ENCODE assay signal across 20 cellular contexts in the genomic region with DNA sequence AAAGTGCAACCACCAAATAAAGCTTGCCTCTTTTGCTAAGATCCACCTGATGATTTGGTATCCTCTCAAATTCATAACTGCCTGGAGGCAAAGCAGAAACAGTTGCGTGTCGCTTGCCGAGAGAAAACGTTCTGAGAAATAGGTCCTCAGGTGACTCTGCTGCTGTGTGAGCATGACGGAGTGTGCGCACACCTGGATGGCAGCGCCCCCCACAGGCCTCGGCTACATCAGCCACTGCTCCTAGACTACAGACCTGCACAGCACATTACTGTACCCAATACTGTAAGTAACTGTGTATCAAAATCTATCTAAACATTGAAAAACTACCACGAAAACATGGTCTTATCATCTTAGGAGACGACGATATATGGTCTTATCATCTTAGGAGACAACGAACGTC.
DNase-seq lines count a peak whose midpoint lies in the region; ATAC-seq and TF ChIP-seq lines count a peak whose summit lies in the region.
"Had no signal": no experiment of that assay in that cellular context is flagged by ENCODE, and none has a peak within 500 bp of the region (broad histone marks: within the 10 kb centered on the region; RNA-seq: fewer than 3 reads in every experiment).

No MANE protein-coding gene starts in this region.

- H3K79me2 ChIP-seq in OCI-LY7 (ENCODE audit: insufficient read depth, low read depth, low read length) (no peaks in the 10 kb centered on the region), mammary epithelial cell (ENCODE audit: insufficient read depth, low read length) (peaks cover under 1% of the 10 kb centered on the region)

- H3K9me3 ChIP-seq in left ventricle myocardium inferior (replicated peaks) (no peaks in the 10 kb centered on the region), OCI-LY7 (ENCODE audit: low read length) (no peaks in the 10 kb centered on the region), upper lobe of right lung (no peaks in the 10 kb centered on the region), mammary epithelial cell (replicated peaks; ENCODE audit: insufficient read depth, low read length) (no peaks in the 10 kb centered on the region)
- H3K9me3 ChIP-seq: pancreas, sigmoid colon had no signal

- no peak overlapping the region for H2AFZ ChIP-seq in OCI-LY7 (ENCODE audit: low read length)
- H2AFZ ChIP-seq in mammary epithelial cell (ENCODE audit: low read depth, low read length), result no peak overlapping the region

- H4K20me1 ChIP-seq in OCI-LY7 (ENCODE audit: insufficient read depth, low read length) (no peaks in the 10 kb centered on the region), mammary epithelial cell (ENCODE audit: insufficient read depth, low read length) (no peaks in the 10 kb centered on the region)

- H3K4me3 ChIP-seq in left ventricle myocardium inferior (no peak overlapping the region), OCI-LY7 (ENCODE audit: low read depth, low read length, poor library complexity, severe bottlenecking) (no peak overlapping the region), upper lobe of right lung (no peak overlapping the region), mammary epithelial cell (replicated peaks in 1 of 3; ENCODE audit: insufficient read depth in 1 of 3, low read depth in 2 of 3, low read length in 3 of 3) (no peak overlapping the region)
- H3K4me3 ChIP-seq: pancreas, sigmoid colon had no signal

- H3K36me3 ChIP-seq in left ventricle myocardium inferior (peaks cover 98% of the 10 kb centered on the region), OCI-LY7 (ENCODE audit: insufficient read depth, low read length) (peaks cover 86% of the 10 kb centered on the region), upper lobe of right lung (peaks cover 97% of the 10 kb centered on the region), mammary epithelial cell (ENCODE audit: insufficient read depth, low read length) (peaks cover 8% of the 10 kb centered on the region)

- no peak overlapping the region for H3K4me2 ChIP-seq in OCI-LY7 (ENCODE audit: low read length)
- no peak overlapping the region for H3K4me2 ChIP-seq in mammary epithelial cell (ENCODE audit: insufficient read depth, low read depth, low read length)

- H3K27me3 ChIP-seq in left ventricle myocardium inferior (ENCODE audit: low read depth), result no peaks in the 10 kb centered on the region
- no peaks in the 10 kb centered on the region for H3K27me3 ChIP-seq in upper lobe of right lung
- H3K27me3 ChIP-seq in mammary epithelial cell (ENCODE audit: insufficient read depth, low read length), result no peaks in the 10 kb centered on the region
- H3K27me3 ChIP-seq: pancreas, sigmoid colon had no signal

- peak; percentile 23 for DNase-seq in Right ventricle myocardium superior
- DNase-seq in left ventricle myocardium inferior, result no peak
- DNase-seq in OCI-LY7 (ENCODE audit: low spot score), result no peak
- DNase-seq in iPS-NIHi7 (ENCODE audit: extremely low spot score), result peak; percentile 49
- DNase-seq in upper lobe of right lung, result peak; percentile 39
- no peak for DNase-seq in dermis blood vessel endothelial cell
- DNase-seq in mammary epithelial cell, result no peak
- DNase-seq: activated CD4-positive, alpha-beta T cell treated with anti-CD3 and anti-CD28 coated beads, Interleukin-2, amount 50 U/mL, for 48 hours; activated naive CD4-positive, alpha-beta T cell; amygdala; caudate nucleus; GF-D8; hypothalamus; Karpas-422; naive B cell; NCI-H1105; NCI-H526 treated with DMSO at 0.1 percent for 48 hours; pancreas; sigmoid colon had no signal

- CTCF ChIA-PET in OCI-LY7 (lab: Charles Lee; ENCODE audit: unreplicated experiment) (no interaction called here), mammary epithelial cell (lab: Charles Lee; ENCODE audit: low non-redundant PET) (no interaction called here)

- POLR2A ChIA-PET in OCI-LY7 (lab: Charles Lee), result no interaction called here

- no peak overlapping the region for H3K9ac ChIP-seq in mammary epithelial cell (ENCODE audit: insufficient read depth, low read length)

- H3K27ac ChIP-seq in left ventricle myocardium inferior (replicated peaks) (no peak overlapping the region), OCI-LY7 (ENCODE audit: low read depth, low read length, poor library complexity, severe bottlenecking) (no peak overlapping the region), upper lobe of right lung (no peak overlapping the region), mammary epithelial cell (ENCODE audit: insufficient read depth, low read depth, low read length) (no peak overlapping the region)
- H3K27ac ChIP-seq: pancreas, sigmoid colon had no signal

- TF ChIP-seq CTCF in left ventricle myocardium inferior (IDR thresholded peaks at IDR 0.05; ENCODE audit: borderline replicate concordance), result no peak
- peak; percentile 59 for TF ChIP-seq CTCF in OCI-LY7 (conservative IDR thresholded peaks at IDR 0.05; ENCODE audit: low read length)
- no peak for TF ChIP-seq CTCF in upper lobe of right lung (IDR thresholded peaks at IDR 0.05)
- TF ChIP-seq CTCF in mammary epithelial cell (conservative IDR thresholded peaks at IDR 0.05 in 1 of 2, IDR thresholded peaks at IDR 0.05 in 1 of 2; ENCODE audit: extremely low read depth in 1 of 2, insufficient read depth in 1 of 2, low read depth in 1 of 2, low read length in 2 of 2), result peak in 1 of 2 donors; percentile 10

- intact Hi-C loops in Right ventricle myocardium superior (cut with DNase I) (no loop called here), left ventricle myocardium inferior (cut with micrococcal nuclease) (no loop called here), OCI-LY7 (cut with micrococcal nuclease; ENCODE audit: unreplicated experiment) (no loop called here), upper lobe of right lung (cut with DNase I) (no loop called here), mammary epithelial cell (cut with micrococcal nuclease) (no loop called here)

- H3K4me1 ChIP-seq in left ventricle myocardium inferior (no peaks in the 10 kb centered on the region), OCI-LY7 (ENCODE audit: insufficient read depth, low read length, poor library complexity, severe bottlenecking) (no peaks in the 10 kb centered on the region), upper lobe of right lung (no peaks in the 10 kb centered on the region), mammary epithelial cell (ENCODE audit: insufficient read depth, low read length) (no peaks in the 10 kb centered on the region)
- H3K4me1 ChIP-seq: pancreas, sigmoid colon had no signal

- dilution Hi-C loops in mammary epithelial cell (cut with HindIII; ENCODE audit: low sequenced_read_pairs), result loop anchor here (5.0 kb wide), 1 partner anchor 33 kb away; no protein-coding TSS in a partner anchor

- H3K9me2 ChIP-seq in OCI-LY7 (ENCODE audit: insufficient read depth, low read length), result no peaks in the 10 kb centered on the region

- ATAC-seq in Right ventricle myocardium superior (ENCODE audit: poor library complexity) (no peak), upper lobe of right lung (no peak), HG02759 (IDR thresholded peaks at IDR 0.05; ENCODE audit: unreplicated experiment) (no peak)
- ATAC-seq: pancreas had no signal

- BruUV-seq in OCI-LY7 (replicated peaks; lab: Mats Ljungman, UMichigan) (no TSS peak), mammary epithelial cell (replicated peaks; lab: Mats Ljungman, UMichigan) (no TSS peak)

- in situ Hi-C loops in mammary epithelial cell (cut with MboI; ENCODE audit: low sequenced_read_pairs in 2 of 2), result no loop called here

- WGBS in mammary epithelial cell (ENCODE audit: low coverage, missing lambda C conversion rate), result 98% methylated on average over 13 of the region's 13 CpGs

Comparison
In these comparisons a context has a peak if more than half of its experiments do, and no peak if none do; other contexts are left out.
1. DNase-seq: peak in Right ventricle myocardium superior (single experiment), iPS-NIHi7 (single experiment) and upper lobe of right lung (single experiment); none in left ventricle myocardium inferior (single experiment), OCI-LY7 (single experiment), dermis blood vessel endothelial cell (single experiment) and mammary epithelial cell (single experiment).